ENCODE assay signal across 10 cellular contexts in the genomic region with DNA sequence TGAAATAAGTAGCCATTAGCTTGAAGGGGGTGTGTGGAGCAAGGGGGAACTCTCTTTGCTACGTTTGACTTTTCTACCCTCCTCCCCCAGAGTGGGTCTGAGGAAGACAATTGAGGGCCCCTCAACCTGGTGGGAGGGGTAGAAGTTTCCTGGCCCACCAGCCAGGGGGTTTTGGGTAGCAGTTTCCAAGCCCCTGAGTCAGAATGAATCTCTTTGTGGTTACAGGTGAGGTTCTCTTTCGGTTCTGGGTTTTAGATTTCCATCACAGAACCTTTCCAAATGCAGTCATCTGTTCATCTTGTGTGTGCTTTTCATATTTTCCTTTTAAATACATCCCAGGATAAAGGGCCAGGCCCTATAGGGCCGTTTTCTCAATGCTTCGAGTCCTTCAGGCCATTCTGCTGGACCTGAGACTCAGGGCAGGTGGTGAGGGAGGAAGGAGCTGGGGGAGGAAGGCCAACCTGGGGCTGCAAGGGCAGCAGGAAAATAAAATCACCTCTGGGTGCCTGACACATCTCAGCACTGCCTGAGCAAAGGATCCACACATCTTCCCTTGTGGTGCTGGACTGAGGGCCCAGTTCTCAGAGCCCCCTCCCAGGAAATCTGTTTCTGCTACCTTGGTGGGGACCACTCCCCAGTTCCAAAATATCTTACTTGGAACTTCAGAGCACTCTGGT. TPM values are rescaled to one million over a fixed set of nuclear protein-coding genes. Genes with fewer than 3 reads are reported as not detected.
DNase-seq lines count a peak whose midpoint lies in the region; ATAC-seq and TF ChIP-seq lines count a peak whose summit lies in the region.
"Had no signal": no experiment of that assay in that cellular context is flagged by ENCODE, and none has a peak within 500 bp of the region (broad histone marks: within the 10 kb centered on the region; RNA-seq: fewer than 3 reads in every experiment).

No MANE protein-coding gene starts in this region.

- peaks cover 86% of the 10 kb centered on the region for H3K4me1 ChIP-seq in mononuclear cell (ENCODE audit: insufficient read depth, low read length)
- H3K4me1 ChIP-seq in uterus, result peaks cover 0 to 27% of the 10 kb centered on the region in 2 donors
- H3K4me1 ChIP-seq in HAP-1, result peaks cover 9% of the 10 kb centered on the region

- peak; percentile 51 for DNase-seq in stimulated activated CD4-positive, alpha-beta T cell treated with anti-CD3 and anti-CD28 coated beads, Interleukin-12 subunit alpha, Interleukin-12 subunit beta, amount 100 ng/mL, for 4 hours
- no peak for DNase-seq in stimulated activated CD4-positive, alpha-beta T cell treated with anti-CD3 and anti-CD28 coated beads, Interleukin-2, amount 100 ng/mL, for 48 hours
- DNase-seq in activated T-helper 9 cell treated with anti-CD3 and anti-CD28 coated beads, Interleukin-2, amount 50 U/mL, for 16 hours (ENCODE audit: low read depth), result peak; percentile 43
- DNase-seq in uterus (no peak), HAP-1 (ENCODE audit: low spot score in 2 of 2) (no peak)
- DNase-seq: NCI-H526 had no signal

- H3K27ac ChIP-seq in uterus, result peak overlapping the region; percentile 70 to 85

- H3K36me3 ChIP-seq in uterus (no peaks in the 10 kb centered on the region), HAP-1 (replicated peaks) (peaks cover 62% of the 10 kb centered on the region)

- intact Hi-C loops in uterus (cut with DNase I; ENCODE audit: low total_unique reads), result no loop called here

- H3K27me3 ChIP-seq in mononuclear cell (ENCODE audit: insufficient read depth, low read length) (peaks cover 13% of the 10 kb centered on the region), uterus (no peaks in the 10 kb centered on the region), HAP-1 (ENCODE audit: low read depth) (no peaks in the 10 kb centered on the region)

- in situ Hi-C loops in HAP-1 (cut with MboI; ENCODE audit: low sequenced_read_pairs), result loop anchor here (10.0 kb wide), 1 partner anchor 209 kb away; the partner anchor contains the start of gene LCLAT1

- peak overlapping the region; percentile 80 for H3K4me3 ChIP-seq in mononuclear cell (ENCODE audit: low read length)
- no peak overlapping the region for H3K4me3 ChIP-seq in uterus
- no peak overlapping the region for H3K4me3 ChIP-seq in HAP-1
- H3K4me3 ChIP-seq: K562 had no signal

- H3K9me3 ChIP-seq in mononuclear cell (ENCODE audit: low read depth, low read length) (no peaks in the 10 kb centered on the region), uterus (no peaks in the 10 kb centered on the region), HAP-1 (no peaks in the 10 kb centered on the region)

- TF ChIP-seq CTCF in uterus (IDR thresholded peaks at IDR 0.05), result no peak

- ATAC-seq in HG02678 (IDR thresholded peaks at IDR 0.05; ENCODE audit: unreplicated experiment), result no peak
- no peak for ATAC-seq in GM19351 (IDR thresholded peaks at IDR 0.05; ENCODE audit: unreplicated experiment)
- ATAC-seq: K562 had no signal

- TF ChIP-seq POLR2A in uterus (IDR thresholded peaks at IDR 0.05), result no peak

RNA-seq across cellular contexts. Expression of gene LBH, which starts 4.7 kb away (rescaled TPM):
- 91.4 TPM for total RNA-seq in mononuclear cell
- total RNA-seq in uterus, result 10 to 100 TPM; 30.7 to 94.3 (median 64.5) TPM

Comparison
In these comparisons a context has a peak if more than half of its experiments do, and no peak if none do; other contexts are left out.
1. DNase-seq: peak in stimulated activated CD4-positive, alpha-beta T cell treated with anti-CD3 and anti-CD28 coated beads, Interleukin-12 subunit alpha, Interleukin-12 subunit beta, amount 100 ng/mL, for 4 hours (single experiment) and activated T-helper 9 cell treated with anti-CD3 and anti-CD28 coated beads, Interleukin-2, amount 50 U/mL, for 16 hours (single experiment); none in stimulated activated CD4-positive, alpha-beta T cell treated with anti-CD3 and anti-CD28 coated beads, Interleukin-2, amount 100 ng/mL, for 48 hours (0 of 2), uterus (0 of 2) and HAP-1 (0 of 2).